In the genomic region with DNA sequence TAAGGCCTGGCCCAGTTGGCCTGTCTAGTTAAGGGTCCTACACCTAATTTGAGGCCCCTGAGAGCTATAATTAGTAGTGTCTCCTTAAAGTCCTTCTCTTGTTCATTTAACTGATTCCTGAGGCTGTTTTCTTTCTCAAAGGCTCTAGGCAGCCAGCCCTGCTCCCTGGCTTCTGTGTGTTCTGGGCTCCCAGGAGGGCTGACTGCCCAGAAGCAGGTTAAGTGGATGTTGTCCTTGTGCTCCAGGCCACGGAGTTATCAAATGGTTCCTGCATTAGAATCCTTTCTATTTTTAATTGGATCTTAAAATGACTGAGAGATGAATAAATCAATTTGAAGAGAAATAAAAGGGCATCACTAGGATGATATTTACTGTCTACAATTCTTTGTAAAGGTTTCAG, we compare ENCODE assay signal across 25 cellular contexts.
DNase-seq lines count a peak whose midpoint lies in the region; ATAC-seq and TF ChIP-seq lines count a peak whose summit lies in the region.
"Had no signal": no experiment of that assay in that cellular context is flagged by ENCODE, and none has a peak within 500 bp of the region (broad histone marks: within the 10 kb centered on the region; RNA-seq: fewer than 3 reads in every experiment).

No MANE protein-coding gene starts in this region.

- H3K4me3 ChIP-seq in body of pancreas, result no peak overlapping the region
- no peak overlapping the region for H3K4me3 ChIP-seq in sigmoid colon
- H3K4me3 ChIP-seq: lung had no signal

- H3K4me3 Mint-ChIP-seq in CD14-positive monocyte, result no peak overlapping the region
- H3K4me3 Mint-ChIP-seq: activated T-helper 1 cell treated with anti-CD3 and anti-CD28 coated beads, Interleukin-12 subunit alpha, Interleukin-12 subunit beta, Interleukin-2, Interleukin-4 antibody, amounts not matched to agents 30 ng/mL and 10 ng/mL and 1 ng/mL, durations not matched to agents 14 hours and 24 hours and 36 hours; HFFc6; stimulated activated naive B cell treated with anti-CD40 and anti-IgM and Interleukin-4, amounts not matched to agents 10 μg/mL and 1 μg/mL and 100 μg/mL, for 72 hours; WTC11 had no signal

- H3K27ac Mint-ChIP-seq in CD14-positive monocyte, result peak overlapping the region in 1 of 7 donors; percentile 37
- H3K27ac Mint-ChIP-seq: activated T-helper 1 cell treated with anti-CD3 and anti-CD28 coated beads, Interleukin-12 subunit alpha, Interleukin-12 subunit beta, Interleukin-2, Interleukin-4 antibody, amounts not matched to agents 30 ng/mL and 10 ng/mL and 1 ng/mL, durations not matched to agents 14 hours and 24 hours and 36 hours; HFFc6; stimulated activated naive B cell treated with anti-CD40 and anti-IgM and Interleukin-4, amounts not matched to agents 10 μg/mL and 1 μg/mL and 100 μg/mL, for 72 hours; WTC11 had no signal

- H3K27me3 Mint-ChIP-seq in CD14-positive monocyte (ENCODE audit: low read depth in 3 of 3), result no peaks in the 10 kb centered on the region
- H3K27me3 Mint-ChIP-seq: stimulated activated naive B cell treated with anti-CD40 and anti-IgM and Interleukin-4, amounts not matched to agents 10 μg/mL and 1 μg/mL and 100 μg/mL, for 72 hours had no signal

- intact Hi-C loops in body of pancreas (cut with DNase I) (no loop called here), left ventricle myocardium superior (cut with micrococcal nuclease) (no loop called here), sigmoid colon (cut with DNase I) (no loop called here), left colon (cut with DNase I, micrococcal nuclease) (no loop called here), CD14-positive monocyte (cut with micrococcal nuclease) (no loop called here)

- H3K4me1 Mint-ChIP-seq in CD14-positive monocyte, result no peaks in the 10 kb centered on the region
- H3K4me1 Mint-ChIP-seq: stimulated activated naive B cell treated with anti-CD40 and anti-IgM and Interleukin-4, amounts not matched to agents 10 μg/mL and 1 μg/mL and 100 μg/mL, for 72 hours had no signal

- ATAC-seq in body of pancreas (no peak), left ventricle myocardium superior (peak; percentile 96), left colon (no peak), GM19467 (IDR thresholded peaks at IDR 0.05; ENCODE audit: unreplicated experiment) (no peak)
- ATAC-seq: stimulated activated naive B cell treated with anti-CD40 and anti-IgM and Interleukin-4, amounts not matched to agents 10 μg/mL and 1 μg/mL and 100 μg/mL, for 72 hours had no signal

- H3K27me3 ChIP-seq in body of pancreas, result no peaks in the 10 kb centered on the region
- no peaks in the 10 kb centered on the region for H3K27me3 ChIP-seq in sigmoid colon
- H3K27me3 ChIP-seq: neutrophil had no signal

- DNase-seq in Ammon's horn (ENCODE audit: low spot score) (peak; percentile 43), body of pancreas (peak; percentile 23 to 62 (median 36)), left ventricle myocardium superior (peak; percentile 76), sigmoid colon (no peak), left colon (no peak), CD14-positive monocyte (ENCODE audit: low spot score) (no peak)
- no peak for DNase-seq in stimulated activated CD4-positive, alpha-beta T cell treated with anti-CD3 and anti-CD28 coated beads, Interleukin-1b, Interleukin-23, amount 100 ng/mL, for 48 hours
- DNase-seq: activated CD4-positive, alpha-beta T cell treated with anti-CD3 and anti-CD28 coated beads, Interleukin-2, amount 50 U/mL, for 4 hours; activated naive CD4-positive, alpha-beta T cell treated with anti-CD3 and anti-CD28 coated beads, Interleukin-2, amount 50 U/mL, for 16 hours; AML-193; DMS153; HFFc6; hippocampal formation; NCI-H1105 treated with DMSO at 0.1 percent for 48 hours; NCI-H2029 treated with DMSO at 0.1 percent for 48 hours; NCI-H345; NCI-H774; stimulated activated CD4-positive, alpha-beta T cell treated with anti-CD3 and anti-CD28 coated beads, Interleukin-2, amount 100 ng/mL, for 48 hours; stimulated activated naive B cell treated with anti-CD40 and anti-IgM and Interleukin-4, amounts not matched to agents 10 μg/mL and 1 μg/mL and 100 μg/mL, for 72 hours; T-helper 9 cell had no signal

- WGBS in body of pancreas, 2 donors, result 21 to 50% methylated on average over 1 of the region's 1 CpG
- 83 to 99% methylated on average over 1 of the region's 1 CpG for WGBS in sigmoid colon, 2 donors

- H3K9me3 ChIP-seq in body of pancreas, result no peaks in the 10 kb centered on the region
- H3K9me3 ChIP-seq in sigmoid colon, result no peaks in the 10 kb centered on the region
- H3K9me3 ChIP-seq: neutrophil had no signal

- peaks cover 26 to 29% of the 10 kb centered on the region in 2 donors for H3K36me3 Mint-ChIP-seq in CD14-positive monocyte

- TF ChIP-seq EP300 in sigmoid colon (IDR thresholded peaks at IDR 0.05), result peak in 1 of 4 donors; percentile 8

- H3K9me3 Mint-ChIP-seq in CD14-positive monocyte, result peaks cover 6 to 12% (median 10%) of the 10 kb centered on the region in 7 donors
- H3K9me3 Mint-ChIP-seq: activated T-helper 1 cell treated with anti-CD3 and anti-CD28 coated beads, Interleukin-12 subunit alpha, Interleukin-12 subunit beta, Interleukin-2, Interleukin-4 antibody, amounts not matched to agents 30 ng/mL and 10 ng/mL and 1 ng/mL, durations not matched to agents 14 hours and 24 hours and 36 hours; stimulated activated naive B cell treated with anti-CD40 and anti-IgM and Interleukin-4, amounts not matched to agents 10 μg/mL and 1 μg/mL and 100 μg/mL, for 72 hours had no signal

- TF ChIP-seq POLR2A in body of pancreas (IDR thresholded peaks at IDR 0.05), result no peak
- no peak for TF ChIP-seq POLR2A in sigmoid colon (IDR thresholded peaks at IDR 0.05)

- H3K27ac ChIP-seq in body of pancreas (peak overlapping the region in 3 of 4 donors; percentile 45 to 56 (median 53)), sigmoid colon (peak overlapping the region in 3 of 4 donors; percentile 57 to 78 (median 69))
- H3K27ac ChIP-seq: neutrophil had no signal

- TF ChIP-seq CTCF in body of pancreas (IDR thresholded peaks at IDR 0.05) (no peak), sigmoid colon (IDR thresholded peaks at IDR 0.05) (no peak), CD14-positive monocyte (IDR thresholded peaks at IDR 0.05) (no peak)

- H3K36me3 ChIP-seq in body of pancreas (replicated peaks in 1 of 2; ENCODE audit: insufficient read depth in 1 of 2, low read depth in 2 of 2) (no peaks in the 10 kb centered on the region), sigmoid colon (no peaks in the 10 kb centered on the region)

- peaks cover 42% of the 10 kb centered on the region for H3K4me1 ChIP-seq in body of pancreas
- peaks cover 0 to 34% (median 27%) of the 10 kb centered on the region in 4 donors for H3K4me1 ChIP-seq in sigmoid colon

Comparison
In these comparisons a context has a peak if more than half of its experiments do, and no peak if none do; other contexts are left out.
1. DNase-seq: peak in Ammon's horn (single experiment), body of pancreas (4 of 4) and left ventricle myocardium superior (single experiment); none in sigmoid colon (single experiment), left colon (0 of 2), CD14-positive monocyte (single experiment) and stimulated activated CD4-positive, alpha-beta T cell treated with anti-CD3 and anti-CD28 coated beads, Interleukin-1b, Interleukin-23, amount 100 ng/mL, for 48 hours (single experiment).